8 cellular contexts compared by ENCODE assay signal in genomic region chr1:237814319-237814924, GRCh38.
A peak's percentile ranks its signal among the peaks of the same experiment; 100 is the strongest.
DNase-seq lines count a peak whose midpoint lies in the region; ATAC-seq and TF ChIP-seq lines count a peak whose summit lies in the region.

No MANE protein-coding gene starts in this region.

- H3K27me3 Mint-ChIP-seq in GM23338 (ENCODE audit: insufficient read depth, low read depth, poor library complexity) = peaks cover 2% of the 10 kb centered on the region
- H3K27me3 Mint-ChIP-seq in naive thymus-derived CD4-positive, alpha-beta T cell = peaks cover 0 to 14% (median 8%) of the 10 kb centered on the region in 5 donors

- intact Hi-C loops in A673 (cut with micrococcal nuclease; ENCODE audit: unreplicated experiment) = no loop called here
- intact Hi-C loops in Panc1 (cut with micrococcal nuclease; ENCODE audit: unreplicated experiment) = no loop called here
- intact Hi-C loops in psoas muscle (cut with DNase I) = no loop called here
- intact Hi-C loops in naive thymus-derived CD4-positive, alpha-beta T cell (cut with micrococcal nuclease) = no loop called here

- peaks cover 3% of the 10 kb centered on the region; the same call in 2 of the 3 replicates for H3K9me3 Mint-ChIP-seq in GM23338
- peaks cover 0 to 5% (median 0%) of the 10 kb centered on the region in 11 donors for H3K9me3 Mint-ChIP-seq in naive thymus-derived CD4-positive, alpha-beta T cell

- H3K27ac Mint-ChIP-seq in GM23338 = 0 out of 2 replicates have a peak overlapping the region, but pooled peaks have one; percentile 2
- no peak overlapping the region for H3K27ac Mint-ChIP-seq in naive thymus-derived CD4-positive, alpha-beta T cell

- peaks cover 15% of the 10 kb centered on the region for H3K4me1 Mint-ChIP-seq in GM23338
- no peaks in the 10 kb centered on the region for H3K4me1 Mint-ChIP-seq in naive thymus-derived CD4-positive, alpha-beta T cell

- H3K9me3 ChIP-seq in A673 (ENCODE audit: low read depth, low read length, poor library complexity, severe bottlenecking) (no peaks in the 10 kb centered on the region), Panc1 (ENCODE audit: control insufficient read depth, insufficient read depth, low read depth, low read length) (no peaks in the 10 kb centered on the region), psoas muscle (no peaks in the 10 kb centered on the region)
- no peaks in the 10 kb centered on the region for H3K9me3 ChIP-seq in naive thymus-derived CD4-positive, alpha-beta T cell (ENCODE audit: control insufficient read depth in 2 of 3, low read length in 3 of 3)
- no peaks in the 10 kb centered on the region for H3K9me3 ChIP-seq in effector memory CD4-positive, alpha-beta T cell (ENCODE audit: control insufficient read depth, low read length)

- H2AFZ ChIP-seq in GM23338 = no peak overlapping the region

- no peak overlapping the region for H3K27ac ChIP-seq in A673 (ENCODE audit: low read depth, low read length, poor library complexity, severe bottlenecking)
- H3K27ac ChIP-seq in GM23338 (ENCODE audit: low read depth) = no peak overlapping the region
- no peak overlapping the region for H3K27ac ChIP-seq in Panc1 (ENCODE audit: low read length)
- no peak overlapping the region for H3K27ac ChIP-seq in psoas muscle
- H3K27ac ChIP-seq in naive thymus-derived CD4-positive, alpha-beta T cell (ENCODE audit: low read depth, low read length) = no peak overlapping the region
- H3K27ac ChIP-seq in effector memory CD4-positive, alpha-beta T cell (ENCODE audit: insufficient read depth, low read length, poor library complexity, severe bottlenecking) = no peak overlapping the region

- CTCF ChIA-PET in A673 (lab: Charles Lee) = no interaction called here
- CTCF ChIA-PET in Panc1 (lab: Charles Lee) = interaction anchor here (0.5 kb wide), 1 partner anchor 257 kb away, joined by 4 read pairs; no protein-coding TSS in a partner anchor
- CTCF ChIA-PET in naive thymus-derived CD4-positive, alpha-beta T cell (lab: Charles Lee) = no interaction called here

- no peaks in the 10 kb centered on the region for H3K9me2 ChIP-seq in GM23338 (ENCODE audit: insufficient read depth)

- no peak overlapping the region for H3K4me2 ChIP-seq in GM23338

- DNase-seq in A673 (ENCODE audit: low spot score) = peak; percentile 40
- DNase-seq in GM23338 (ENCODE audit: low spot score) = peak; percentile 81
- no peak for DNase-seq in Panc1 (ENCODE audit: low read depth, low spot score)
- no peak for DNase-seq in foreskin fibroblast
- no peak for DNase-seq in psoas muscle
- no peak for DNase-seq in stimulated activated CD4-positive, alpha-beta T cell treated with anti-CD3 and anti-CD28 coated beads, Interleukin-4, amount 100 ng/mL, for 24 hours
- DNase-seq in naive thymus-derived CD4-positive, alpha-beta T cell = no peak
- DNase-seq in effector memory CD4-positive, alpha-beta T cell = no peak

- WGBS in psoas muscle, 3 donors = 41 to 45% (median 42%) methylated on average over 5 of the region's 5 CpGs

- H3K36me3 ChIP-seq in A673 (ENCODE audit: insufficient read depth, low read length, poor library complexity, severe bottlenecking) (no peaks in the 10 kb centered on the region), GM23338 (ENCODE audit: insufficient read depth) (no peaks in the 10 kb centered on the region), Panc1 (ENCODE audit: control insufficient read depth, insufficient read depth, low read length) (no peaks in the 10 kb centered on the region), psoas muscle (ENCODE audit: insufficient read depth in 1 of 2, low read depth in 1 of 2) (no peaks in the 10 kb centered on the region)
- no peaks in the 10 kb centered on the region for H3K36me3 ChIP-seq in naive thymus-derived CD4-positive, alpha-beta T cell (ENCODE audit: control insufficient read depth in 2 of 3, insufficient read depth in 3 of 3, low read length in 3 of 3)
- no peaks in the 10 kb centered on the region for H3K36me3 ChIP-seq in effector memory CD4-positive, alpha-beta T cell (ENCODE audit: control insufficient read depth, insufficient read depth, low read length)

- in situ Hi-C loops in Panc1 (cut with HindIII; ENCODE audit: low pct_unique_long_range_greater_than_20kb, low sequenced_read_pairs) = no loop called here

- POLR2A ChIA-PET in A673 (lab: Charles Lee; ENCODE audit: low non-redundant PET) (no interaction called here), Panc1 (lab: Charles Lee) (no interaction called here)
- POLR2A ChIA-PET in naive thymus-derived CD4-positive, alpha-beta T cell (lab: Charles Lee) = no interaction called here

- BruUV-seq in A673 (replicated peaks; lab: Mats Ljungman, UMichigan) (no TSS peak), Panc1 (replicated peaks; lab: Mats Ljungman, UMichigan) (no TSS peak)

- H4K20me1 ChIP-seq in GM23338 (replicated peaks; ENCODE audit: insufficient read depth) = no peaks in the 10 kb centered on the region

- no peak overlapping the region for H3K4me3 Mint-ChIP-seq in GM23338
- no peak overlapping the region for H3K4me3 Mint-ChIP-seq in naive thymus-derived CD4-positive, alpha-beta T cell

- H3K79me2 ChIP-seq in GM23338 (replicated peaks; ENCODE audit: insufficient read depth) = no peaks in the 10 kb centered on the region

- TF ChIP-seq CTCF in A673 (conservative IDR thresholded peaks at IDR 0.05; ENCODE audit: low read depth, low read length) (peak; percentile 67), GM23338 (conservative IDR thresholded peaks at IDR 0.05; ENCODE audit: low read depth in 2 of 2) (peak; percentile 76 to 98), Panc1 (IDR thresholded peaks at IDR 0.05) (peak; percentile 69), foreskin fibroblast (IDR thresholded peaks at IDR 0.05; ENCODE audit: low read depth, low read length) (peak; percentile 5), psoas muscle (IDR thresholded peaks at IDR 0.05) (no peak)

- no peak overlapping the region for H3K4me3 ChIP-seq in A673 (ENCODE audit: low read depth, low read length, poor library complexity, severe bottlenecking)
- H3K4me3 ChIP-seq in GM23338 = no peak overlapping the region
- H3K4me3 ChIP-seq in Panc1 (ENCODE audit: low read depth in 2 of 2, low read length in 2 of 2) = no peak overlapping the region
- no peak overlapping the region for H3K4me3 ChIP-seq in foreskin fibroblast (ENCODE audit: low read depth in 1 of 2, low read length in 2 of 2)
- H3K4me3 ChIP-seq in psoas muscle = no peak overlapping the region
- H3K4me3 ChIP-seq in naive thymus-derived CD4-positive, alpha-beta T cell (ENCODE audit: low read length) = no peak overlapping the region
- no peak overlapping the region for H3K4me3 ChIP-seq in effector memory CD4-positive, alpha-beta T cell (ENCODE audit: insufficient read depth, low read depth, low read length, poor library complexity, severe bottlenecking)

- peaks cover 5% of the 10 kb centered on the region; the same call in 1 of the 3 replicates for H3K36me3 Mint-ChIP-seq in GM23338 (ENCODE audit: low read depth)
- H3K36me3 Mint-ChIP-seq in naive thymus-derived CD4-positive, alpha-beta T cell = no peaks in the 10 kb centered on the region

- H3K27me3 ChIP-seq in A673 (replicated peaks; ENCODE audit: insufficient read depth, low read depth, low read length, poor library complexity) = no peaks in the 10 kb centered on the region
- no peaks in the 10 kb centered on the region for H3K27me3 ChIP-seq in GM23338 (ENCODE audit: insufficient read depth)
- H3K27me3 ChIP-seq in Panc1 (ENCODE audit: control insufficient read depth, insufficient read depth, low read length) = no peaks in the 10 kb centered on the region; the same call in 1 of the 2 replicates
- no peaks in the 10 kb centered on the region for H3K27me3 ChIP-seq in psoas muscle (ENCODE audit: insufficient read depth in 3 of 3, low read length in 2 of 3)
- no peaks in the 10 kb centered on the region for H3K27me3 ChIP-seq in naive thymus-derived CD4-positive, alpha-beta T cell (ENCODE audit: control insufficient read depth in 2 of 2, insufficient read depth in 2 of 2, low read length in 2 of 2)
- no peaks in the 10 kb centered on the region for H3K27me3 ChIP-seq in effector memory CD4-positive, alpha-beta T cell (replicated peaks; ENCODE audit: control insufficient read depth, insufficient read depth, low read length, poor library complexity, severe bottlenecking)

- no peaks in the 10 kb centered on the region for H3K4me1 ChIP-seq in A673 (ENCODE audit: insufficient read depth, low read length, poor library complexity, severe bottlenecking)
- H3K4me1 ChIP-seq in GM23338 (ENCODE audit: insufficient read depth) = 0 out of 2 replicates have a peak, but pooled peaks cover 10% of the 10 kb centered on the region
- H3K4me1 ChIP-seq in Panc1 (ENCODE audit: control insufficient read depth, insufficient read depth, low read length) = no peaks in the 10 kb centered on the region
- H3K4me1 ChIP-seq in psoas muscle = no peaks in the 10 kb centered on the region
- H3K4me1 ChIP-seq in naive thymus-derived CD4-positive, alpha-beta T cell (ENCODE audit: control insufficient read depth in 2 of 2, insufficient read depth in 2 of 2, low read length in 2 of 2) = no peaks in the 10 kb centered on the region
- no peaks in the 10 kb centered on the region for H3K4me1 ChIP-seq in effector memory CD4-positive, alpha-beta T cell (ENCODE audit: control insufficient read depth, insufficient read depth, low read length, poor library complexity, severe bottlenecking)

- ATAC-seq in GM23338 = peak; percentile 41; the same call in 2 of the 3 replicates
- ATAC-seq in Panc1 = no peak
- no peak for ATAC-seq in psoas muscle
- no peak for ATAC-seq in naive thymus-derived CD4-positive, alpha-beta T cell

- H3F3A ChIP-seq in GM23338 (replicated peaks; ENCODE audit: low read depth) = no peaks in the 10 kb centered on the region

TF ChIP-seq in GM23338, 12 proteins besides CTCF, POLR2A, EP300 and RAD21 (continues in another document):
- no peak for TF ChIP-seq JUNB (IDR thresholded peaks at IDR 0.05; ENCODE audit: unreplicated experiment)
- TF ChIP-seq ZNF331 (CRISPR knock-in tag; IDR thresholded peaks at IDR 0.05; ENCODE audit: low read depth) = no peak
- no peak for TF ChIP-seq EZH2 (IDR thresholded peaks at IDR 0.05; ENCODE audit: low read depth, unreplicated experiment)
- no peak for TF ChIP-seq EZH2phosphoT487 (IDR thresholded peaks at IDR 0.05; ENCODE audit: unreplicated experiment)
- TF ChIP-seq NANOG (IDR thresholded peaks at IDR 0.05; ENCODE audit: borderline replicate concordance) = no peak
- TF ChIP-seq ZNF114 (CRISPR knock-in tag; IDR thresholded peaks at IDR 0.05) = no peak
- TF ChIP-seq CREB1 (CRISPR knock-in tag; IDR thresholded peaks at IDR 0.05; ENCODE audit: low read depth) = no peak
- TF ChIP-seq STAT1 (IDR thresholded peaks at IDR 0.05; ENCODE audit: unreplicated experiment) = no peak
- TF ChIP-seq ETS1 (IDR thresholded peaks at IDR 0.05) = no peak

Comparison
In these comparisons a context has a peak if more than half of its experiments do, and no peak if none do; other contexts are left out.
1. DNase-seq: peak in A673 (single experiment) and GM23338 (single experiment); none in Panc1 (single experiment), foreskin fibroblast (0 of 2), psoas muscle (0 of 2), stimulated activated CD4-positive, alpha-beta T cell treated with anti-CD3 and anti-CD28 coated beads, Interleukin-4, amount 100 ng/mL, for 24 hours (single experiment), naive thymus-derived CD4-positive, alpha-beta T cell (0 of 9) and effector memory CD4-positive, alpha-beta T cell (0 of 3).